1 cellular context compared by ENCODE assay signal in the genomic region with DNA sequence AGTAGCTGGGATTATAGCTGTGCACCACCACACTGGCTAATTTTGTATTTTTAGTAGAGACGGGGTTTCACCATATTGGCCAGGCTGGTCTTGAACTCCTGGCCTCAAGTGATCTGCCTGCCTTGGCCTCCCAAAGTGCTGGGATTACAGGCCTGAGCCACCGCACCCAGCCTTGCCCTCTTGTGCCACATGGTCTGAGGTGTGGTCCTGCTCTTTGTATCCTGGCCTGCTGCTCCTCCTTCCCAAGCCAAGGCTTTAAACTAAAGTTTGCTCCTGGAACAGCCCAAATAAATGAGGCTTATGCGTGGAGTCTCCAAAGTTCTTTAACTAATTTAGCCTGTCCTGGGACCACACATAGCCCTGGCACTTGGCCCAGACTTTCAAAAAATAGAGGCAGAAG. TPM values are rescaled to one million over a fixed set of nuclear protein-coding genes. Genes with fewer than 3 reads are reported as not detected.
"Had no signal": no experiment of that assay in that cellular context is flagged by ENCODE, and none has a peak within 500 bp of the region (broad histone marks: within the 10 kb centered on the region; RNA-seq: fewer than 3 reads in every experiment).

No MANE protein-coding gene starts in this region.

RNA-seq across cellular contexts. Expression of a gene that starts 49.7 kb away (rescaled TPM):
- total RNA-seq: PC-9 had no signal
